ENCODE assay signal across 9 cellular contexts in genomic region chr17:8186446-8186786, GRCh38. TPM values are rescaled to one million over a fixed set of nuclear protein-coding genes. Genes with fewer than 3 reads are reported as not detected.
DNase-seq lines count a peak whose midpoint lies in the region; ATAC-seq, FAIRE-seq and TF ChIP-seq lines count a peak whose summit lies in the region.
"Had no signal": no experiment of that assay in that cellular context is flagged by ENCODE, and none has a peak within 500 bp of the region (broad histone marks: within the 10 kb centered on the region; RNA-seq: fewer than 3 reads in every experiment).

No MANE protein-coding gene starts in this region.

- no peak overlapping the region for H3K27ac Mint-ChIP-seq in activated CD4-positive, alpha-beta memory T cell treated with anti-CD3 and anti-CD28 coated beads, Interleukin-2, amount 10 ng/mL, durations not matched to agents 7 days and 5 days
- H3K27ac Mint-ChIP-seq: activated T-helper 1 cell treated with anti-CD3 and anti-CD28 coated beads, Interleukin-12 subunit alpha, Interleukin-12 subunit beta, Interleukin-2, Interleukin-4 antibody, amounts not matched to agents 30 ng/mL and 10 ng/mL and 1 ng/mL, durations not matched to agents 14 hours and 24 hours and 36 hours had no signal

- no peaks in the 10 kb centered on the region for H3K36me3 Mint-ChIP-seq in activated CD4-positive, alpha-beta memory T cell treated with anti-CD3 and anti-CD28 coated beads, Interleukin-2, amount 10 ng/mL, durations not matched to agents 7 days and 5 days (ENCODE audit: low read depth)

- no peak overlapping the region for H3K4me3 Mint-ChIP-seq in activated CD4-positive, alpha-beta memory T cell treated with anti-CD3 and anti-CD28 coated beads, Interleukin-2, amount 10 ng/mL, durations not matched to agents 7 days and 5 days
- H3K4me3 Mint-ChIP-seq: activated T-helper 1 cell treated with anti-CD3 and anti-CD28 coated beads, Interleukin-12 subunit alpha, Interleukin-12 subunit beta, Interleukin-2, Interleukin-4 antibody, amounts not matched to agents 30 ng/mL and 10 ng/mL and 1 ng/mL, durations not matched to agents 14 hours and 24 hours and 36 hours had no signal

- CTCF ChIA-PET in AG04449 (lab: Yijun Ruan, JAX), result interaction anchor here (0.8 to 2.7 kb wide), 6 partner anchors 15 to 126 kb away, joined by 3 to 13 read pairs (median 3); partner anchors contain the start of gene ALOXE3
- CTCF ChIA-PET in activated CD4-positive, alpha-beta memory T cell treated with anti-CD3 and anti-CD28 coated beads, Interleukin-2, amount 10 ng/mL, durations not matched to agents 7 days and 5 days (lab: Charles Lee), result interaction anchor here (1.5 to 5.5 kb wide), 6 partner anchors 12 to 66 kb away, joined by 5 to 52 read pairs (median 9); no protein-coding TSS in a partner anchor

- ATAC-seq in HG02840 (IDR thresholded peaks at IDR 0.05; ENCODE audit: low FRiP score, unreplicated experiment) (peak; percentile 0), mucosa of descending colon (no peak), GM19023 (IDR thresholded peaks at IDR 0.05; ENCODE audit: unreplicated experiment) (no peak)

- H3K36me3 ChIP-seq in bronchial epithelial cell (ENCODE audit: control insufficient read depth, insufficient read depth, low read length) (no peaks in the 10 kb centered on the region), mucosa of descending colon (ENCODE audit: low read depth) (peaks cover 10% of the 10 kb centered on the region)

- H3K4me1 ChIP-seq in mucosa of descending colon (ENCODE audit: low read depth), result peaks cover 32% of the 10 kb centered on the region

- DNase-seq in AG04449 (ENCODE audit: low read depth, low spot score), result no peak
- no peak for DNase-seq in bronchial epithelial cell (ENCODE audit: low read depth)
- no peak for DNase-seq in mucosa of descending colon
- no peak for DNase-seq in activated effector memory CD4-positive, alpha-beta T cell treated with anti-CD3 and anti-CD28 coated beads, Interleukin-2, amount 50 U/mL, for 16 hours
- DNase-seq in activated CD4-positive, alpha-beta memory T cell treated with anti-CD3 and anti-CD28 coated beads, Interleukin-2, amount 10 ng/mL, durations not matched to agents 7 days and 5 days, result no peak
- no peak for DNase-seq in GM19240 (ENCODE audit: insufficient read length, low spot score)

- H3K4me3 ChIP-seq in AG04449 (ENCODE audit: low read depth, low read length) (peak overlapping the region; percentile 85), bronchial epithelial cell (ENCODE audit: low read depth, low read length) (peak overlapping the region; percentile 70), mucosa of descending colon (peak overlapping the region; percentile 30)

- no peaks in the 10 kb centered on the region for H3K9me3 Mint-ChIP-seq in activated CD4-positive, alpha-beta memory T cell treated with anti-CD3 and anti-CD28 coated beads, Interleukin-2, amount 10 ng/mL, durations not matched to agents 7 days and 5 days
- H3K9me3 Mint-ChIP-seq: activated T-helper 1 cell treated with anti-CD3 and anti-CD28 coated beads, Interleukin-12 subunit alpha, Interleukin-12 subunit beta, Interleukin-2, Interleukin-4 antibody, amounts not matched to agents 30 ng/mL and 10 ng/mL and 1 ng/mL, durations not matched to agents 14 hours and 24 hours and 36 hours had no signal

- intact Hi-C loops in mucosa of descending colon (cut with DNase I, micrococcal nuclease), result loop anchor here in 1 of 2 donors (2.0 kb wide), 1 partner anchor 36 kb away; no protein-coding TSS in a partner anchor

- FAIRE-seq in bronchial epithelial cell (lab: Jason Lieb, UNC), result no peak

- H3K27me3 Mint-ChIP-seq in activated CD4-positive, alpha-beta memory T cell treated with anti-CD3 and anti-CD28 coated beads, Interleukin-2, amount 10 ng/mL, durations not matched to agents 7 days and 5 days, result peaks cover 12% of the 10 kb centered on the region

- peaks cover 19% of the 10 kb centered on the region for H3K4me1 Mint-ChIP-seq in activated CD4-positive, alpha-beta memory T cell treated with anti-CD3 and anti-CD28 coated beads, Interleukin-2, amount 10 ng/mL, durations not matched to agents 7 days and 5 days

- POLR2A ChIA-PET in AG04449 (lab: Yijun Ruan, JAX), result interaction anchor here (1.2 to 3.7 kb wide), 5 partner anchors 10 to 39 kb away, joined by 3 to 29 read pairs (median 6); partner anchors contain the start of gene TMEM107
- POLR2A ChIA-PET in activated CD4-positive, alpha-beta memory T cell treated with anti-CD3 and anti-CD28 coated beads, Interleukin-2, amount 10 ng/mL, durations not matched to agents 7 days and 5 days (lab: Charles Lee), result interaction anchor here (1.0 to 21.0 kb wide), 12 partner anchors 11 to 109 kb away, joined by 3 to 612 read pairs (median 13); partner anchors contain the start of genes ALOXE3, AURKB, CTC1 and HES7

- H3K9me3 ChIP-seq in mucosa of descending colon, result no peaks in the 10 kb centered on the region

- TF ChIP-seq CTCF in AG04449 (IDR thresholded peaks at IDR 0.05; ENCODE audit: insufficient read depth, low read length, missing control alignments) (no peak), bronchial epithelial cell (IDR thresholded peaks at IDR 0.05; ENCODE audit: insufficient read depth, low read length, severe bottlenecking) (no peak), mucosa of descending colon (IDR thresholded peaks at IDR 0.05) (no peak)

- no peaks in the 10 kb centered on the region for H3K27me3 ChIP-seq in bronchial epithelial cell (ENCODE audit: control insufficient read depth, insufficient read depth, low read length)

RNA-seq across cellular contexts. Expression of gene BORCS6, which starts 3.6 kb away (rescaled TPM):
- total RNA-seq in bronchial epithelial cell, result 6.5 and 6.8 TPM in 2 replicates
- total RNA-seq in mucosa of descending colon, result 10 to 100 TPM; 10.5 to 11.4 (median 11.0) TPM
- 10 to 100 TPM; 16.3 to 17.0 TPM for total RNA-seq in activated CD4-positive, alpha-beta memory T cell treated with anti-CD3 and anti-CD28 coated beads, Interleukin-2, amount 10 ng/mL, durations not matched to agents 7 days and 5 days

RNA-seq across cellular contexts. Expression of gene TMEM107, which starts 10.2 kb away (rescaled TPM):
- total RNA-seq in bronchial epithelial cell, result 20.2 and 24.2 TPM in 2 replicates
- total RNA-seq in mucosa of descending colon, result 10 to 100 TPM in 1 of 3 donors, 1 to 10 TPM in 2; 8.0 to 19.1 (median 9.6) TPM
- total RNA-seq in activated CD4-positive, alpha-beta memory T cell treated with anti-CD3 and anti-CD28 coated beads, Interleukin-2, amount 10 ng/mL, durations not matched to agents 7 days and 5 days, result 10 to 100 TPM; 49.7 to 53.9 TPM

RNA-seq across cellular contexts. Expression of gene VAMP2, which starts 23.7 kb away (rescaled TPM):
- total RNA-seq in bronchial epithelial cell, result 2.1 and 4.4 TPM in 2 replicates
- total RNA-seq in mucosa of descending colon, result 10 to 100 TPM; 56.4 to 77.2 (median 62.8) TPM
- total RNA-seq in activated CD4-positive, alpha-beta memory T cell treated with anti-CD3 and anti-CD28 coated beads, Interleukin-2, amount 10 ng/mL, durations not matched to agents 7 days and 5 days, result 10 to 100 TPM; 75.2 to 79.1 TPM

RNA-seq across cellular contexts. Expression of gene AURKB, which starts 24.0 kb away (rescaled TPM):
- total RNA-seq in bronchial epithelial cell, result 0.64 and 1.6 TPM in 2 replicates
- 10 to 100 TPM in 1 of 3 donors, 1 to 10 TPM in 2; 5.2 to 27.3 (median 5.7) TPM for total RNA-seq in mucosa of descending colon
- total RNA-seq in activated CD4-positive, alpha-beta memory T cell treated with anti-CD3 and anti-CD28 coated beads, Interleukin-2, amount 10 ng/mL, durations not matched to agents 7 days and 5 days, result 100 to 1,000 TPM; 160 to 167 TPM

RNA-seq across cellular contexts. Expression of gene PER1, which starts 34.2 kb away (rescaled TPM):
- total RNA-seq in bronchial epithelial cell, result 21.9 and 26.4 TPM in 2 replicates
- total RNA-seq in mucosa of descending colon, result 100 to 1,000 TPM in 1 of 3 donors, 10 to 100 TPM in 2; 14.9 to 185 (median 84.0) TPM
- total RNA-seq in activated CD4-positive, alpha-beta memory T cell treated with anti-CD3 and anti-CD28 coated beads, Interleukin-2, amount 10 ng/mL, durations not matched to agents 7 days and 5 days, result 10 to 100 TPM; 53.5 to 56.6 TPM

Comparison
In these comparisons a context has a peak if more than half of its experiments do, and no peak if none do; other contexts are left out.
1. H3K4me3 ChIP-seq: peak in every context shown above with its lines; median percentile 85 in AG04449; 70 in bronchial epithelial cell; 30 in mucosa of descending colon.
2. RNA of gene VAMP2, which starts 23.7 kb away (total RNA-seq): 75.2 to 79.1 TPM in activated CD4-positive, alpha-beta memory T cell treated with anti-CD3 and anti-CD28 coated beads, Interleukin-2, amount 10 ng/mL, durations not matched to agents 7 days and 5 days and 56.4 to 77.2 TPM in mucosa of descending colon; 2.1 to 4.4 TPM in bronchial epithelial cell; every median in the first group is over 10 times any median in the second.